Comparison of ENCODE assay signal across 26 cellular contexts in genomic region chr2:1224901-1225300, GRCh38.
"Had no signal": no experiment of that assay in that cellular context is flagged by ENCODE, and none has a peak within 500 bp of the region (broad histone marks: within the 10 kb centered on the region; RNA-seq: fewer than 3 reads in every experiment).

No MANE protein-coding gene starts in this region.

- H3K36me3 Mint-ChIP-seq: activated naive CD4-positive, alpha-beta T cell treated with anti-CD3 and anti-CD28 coated beads, Interleukin-2, amount 50 U/mL, for 72 hours; brain; memory B cell; natural killer cell treated with Interleukin-12 subunit alpha and Interleukin-12 subunit beta and Interleukin-15 and Interleukin-18, amount 100 ng/mL, for 72 hours had no signal

- FAIRE-seq: TTC549 had no signal

- H3K27ac Mint-ChIP-seq: activated T-helper 17 cell treated with anti-CD3 and anti-CD28 coated beads, Interleukin-2, amount 50 U/mL, for 72 hours; effector memory CD8-positive, alpha-beta T cell; memory B cell; natural killer cell treated with Interleukin-12 subunit alpha and Interleukin-12 subunit beta and Interleukin-15 and Interleukin-18, amount 100 ng/mL, for 72 hours; T-helper 2 cell treated with Interferon-gamma antibody and Interleukin-4, amounts not matched to agents 5 μg/mL and 100 μg/mL, for 36 hours had no signal

- H3K27me3 Mint-ChIP-seq: activated T-helper 17 cell treated with anti-CD3 and anti-CD28 coated beads, Interleukin-2, amount 50 U/mL, for 72 hours; central memory CD8-positive, alpha-beta T cell; effector memory CD8-positive, alpha-beta T cell; memory B cell; natural killer cell treated with Interleukin-12 subunit alpha and Interleukin-12 subunit beta and Interleukin-15 and Interleukin-18, amount 100 ng/mL, for 72 hours had no signal

- H3K4me3 ChIP-seq: colonic mucosa, dorsolateral prefrontal cortex, esophagus squamous epithelium, heart right ventricle, ovary, prostate gland, upper lobe of left lung had no signal

- H3K4me1 Mint-ChIP-seq: activated T-helper 17 cell treated with anti-CD3 and anti-CD28 coated beads, Interleukin-2, amount 50 U/mL, for 72 hours; memory B cell had no signal

- H3K36me3 ChIP-seq: colonic mucosa, esophagus squamous epithelium, heart right ventricle, ovary, prostate gland, upper lobe of left lung had no signal

- H3K27me3 ChIP-seq: colonic mucosa, esophagus squamous epithelium, ovary, upper lobe of left lung had no signal

- H3K4me3 Mint-ChIP-seq: activated T-helper 17 cell treated with anti-CD3 and anti-CD28 coated beads, Interleukin-2, amount 50 U/mL, for 72 hours; brain; central memory CD8-positive, alpha-beta T cell; effector memory CD8-positive, alpha-beta T cell; memory B cell; natural killer cell treated with Interleukin-12 subunit alpha and Interleukin-12 subunit beta and Interleukin-15 and Interleukin-18, amount 100 ng/mL, for 72 hours; T-helper 2 cell treated with Interferon-gamma antibody and Interleukin-4, amounts not matched to agents 5 μg/mL and 100 μg/mL, for 36 hours had no signal

- H3K9me3 Mint-ChIP-seq: activated T-helper 17 cell treated with anti-CD3 and anti-CD28 coated beads, Interleukin-2, amount 50 U/mL, for 72 hours; natural killer cell treated with Interleukin-12 subunit alpha and Interleukin-12 subunit beta and Interleukin-15 and Interleukin-18, amount 100 ng/mL, for 72 hours had no signal

- ATAC-seq: activated naive CD4-positive, alpha-beta T cell treated with anti-CD3 and anti-CD28 coated beads, Interleukin-2, amount 50 U/mL, for 72 hours; activated T-helper 17 cell treated with anti-CD3 and anti-CD28 coated beads, Interleukin-2, amount 50 U/mL, for 72 hours; effector memory CD8-positive, alpha-beta T cell; left colon; natural killer cell treated with Interleukin-12 subunit alpha and Interleukin-12 subunit beta and Interleukin-15 and Interleukin-18, amount 100 ng/mL, for 72 hours; right cardiac atrium; stimulated activated naive CD8-positive, alpha-beta T cell treated with anti-CD3 and anti-CD28 coated beads, Interleukin-15, Interleukin-2, amounts not matched to agents 100 U/mL and 50 U/mL, for 24 hours had no signal

- DNase-seq: activated CD4-positive, alpha-beta T cell treated with anti-CD3 and anti-CD28 coated beads for 1 hour; activated CD4-positive, alpha-beta T cell treated with anti-CD3 and anti-CD28 coated beads, Interleukin-2, amount 50 U/mL, for 1 hour; activated T-cell treated with anti-CD3 and anti-CD28 coated beads, Interleukin-2, amount 50 U/mL, for 1 hour; aorta; colonic mucosa; dorsolateral prefrontal cortex; effector memory CD8-positive, alpha-beta T cell; esophagus squamous epithelium; heart right ventricle; islet precursor cell; left colon; ovary; right cardiac atrium; stimulated activated CD4-positive, alpha-beta T cell treated with anti-CD3 and anti-CD28 coated beads, Interleukin-12 subunit alpha, Interleukin-12 subunit beta, amount 100 ng/mL, for 4 hours; stimulated activated CD4-positive, alpha-beta T cell treated with anti-CD3 and anti-CD28 coated beads, Interleukin-4, amount 100 ng/mL, for 4 hours; stimulated activated naive CD8-positive, alpha-beta T cell treated with anti-CD3 and anti-CD28 coated beads, Interleukin-15, Interleukin-2, amounts not matched to agents 100 U/mL and 50 U/mL, for 24 hours; upper lobe of left lung had no signal
